14 cellular contexts compared by ENCODE assay signal in genomic region chr1:245969274-245969673, GRCh38.
DNase-seq lines count a peak whose midpoint lies in the region; ATAC-seq, FAIRE-seq and TF ChIP-seq lines count a peak whose summit lies in the region.
"Had no signal": no experiment of that assay in that cellular context is flagged by ENCODE, and none has a peak within 500 bp of the region (broad histone marks: within the 10 kb centered on the region; RNA-seq: fewer than 3 reads in every experiment).

No MANE protein-coding gene starts in this region.

- peaks cover 0 to 9% (median 5%) of the 10 kb centered on the region in 5 experiments for H3K9me3 Mint-ChIP-seq in brain
- H3K9me3 Mint-ChIP-seq: activated T-helper 1 cell treated with anti-CD3 and anti-CD28 coated beads, Interleukin-12 subunit alpha, Interleukin-12 subunit beta, Interleukin-2, Interleukin-4 antibody, amounts not matched to agents 30 ng/mL and 10 ng/mL and 1 ng/mL, durations not matched to agents 14 hours and 24 hours and 36 hours had no signal

- no peaks in the 10 kb centered on the region for H3K27me3 Mint-ChIP-seq in brain

- no peaks in the 10 kb centered on the region for H4K20me1 ChIP-seq in mammary epithelial cell (ENCODE audit: insufficient read depth, low read length)

- no peaks in the 10 kb centered on the region for H3K27me3 ChIP-seq in mammary epithelial cell (ENCODE audit: insufficient read depth, low read length)
- H3K27me3 ChIP-seq in breast epithelium = no peaks in the 10 kb centered on the region
- H3K27me3 ChIP-seq: dorsolateral prefrontal cortex had no signal

- H2AFZ ChIP-seq in mammary epithelial cell (ENCODE audit: low read depth, low read length) = no peak overlapping the region

- no peak overlapping the region for H3K4me2 ChIP-seq in mammary epithelial cell (ENCODE audit: insufficient read depth, low read depth, low read length)

- no peak overlapping the region for H3K9ac ChIP-seq in mammary epithelial cell (ENCODE audit: insufficient read depth, low read length)

- H3K36me3 Mint-ChIP-seq in brain = no peaks in the 10 kb centered on the region

- TF ChIP-seq POLR2A in breast epithelium (IDR thresholded peaks at IDR 0.05) = no peak
- no peak for TF ChIP-seq POLR2A in GM12892 (IDR thresholded peaks at IDR 0.05; ENCODE audit: low read depth, low read length)

- H3K9me3 ChIP-seq in mammary epithelial cell (replicated peaks; ENCODE audit: insufficient read depth, low read length) = no peaks in the 10 kb centered on the region
- peaks cover 0 to 4% of the 10 kb centered on the region in 2 donors for H3K9me3 ChIP-seq in breast epithelium

- WGBS in mammary epithelial cell (ENCODE audit: low coverage, missing lambda C conversion rate) = 78% methylated on average over 3 of the region's 3 CpGs

- CTCF ChIA-PET in mammary epithelial cell (lab: Charles Lee; ENCODE audit: low non-redundant PET) = no interaction called here

- TF ChIP-seq CTCF in mammary epithelial cell (conservative IDR thresholded peaks at IDR 0.05 in 1 of 2, IDR thresholded peaks at IDR 0.05 in 1 of 2; ENCODE audit: extremely low read depth in 1 of 2, insufficient read depth in 1 of 2, low read depth in 1 of 2, low read length in 2 of 2) = no peak
- TF ChIP-seq CTCF in breast epithelium (IDR thresholded peaks at IDR 0.05) = no peak
- TF ChIP-seq CTCF in brain (conservative IDR thresholded peaks at IDR 0.05) = no peak

- H3K27ac ChIP-seq in mammary epithelial cell (ENCODE audit: insufficient read depth, low read depth, low read length) = no peak overlapping the region
- no peak overlapping the region for H3K27ac ChIP-seq in breast epithelium
- H3K27ac ChIP-seq: 22Rv1, dorsolateral prefrontal cortex, psoas muscle had no signal

- H3K27ac Mint-ChIP-seq in brain = peak overlapping the region in 4 of 5 experiments; percentile 17 to 76 (median 56)
- H3K27ac Mint-ChIP-seq: activated T-helper 1 cell treated with anti-CD3 and anti-CD28 coated beads, Interleukin-12 subunit alpha, Interleukin-12 subunit beta, Interleukin-2, Interleukin-4 antibody, amounts not matched to agents 30 ng/mL and 10 ng/mL and 1 ng/mL, durations not matched to agents 14 hours and 24 hours and 36 hours had no signal

- ATAC-seq in left cardiac atrium (no peak), GM18502 (IDR thresholded peaks at IDR 0.05; ENCODE audit: poor library complexity, unreplicated experiment) (no peak)
- ATAC-seq: HCT116 had no signal

- H3K79me2 ChIP-seq in mammary epithelial cell (ENCODE audit: insufficient read depth, low read length) = no peaks in the 10 kb centered on the region

- intact Hi-C loops in mammary epithelial cell (cut with micrococcal nuclease) (no loop called here), breast epithelium (cut with DNase I; ENCODE audit: low total_unique reads) (no loop called here), left cardiac atrium (cut with DNase I) (no loop called here)

- in situ Hi-C loops in mammary epithelial cell (cut with MboI; ENCODE audit: low sequenced_read_pairs in 2 of 2) = no loop called here

- H3K4me1 ChIP-seq in mammary epithelial cell (ENCODE audit: insufficient read depth, low read length) (no peaks in the 10 kb centered on the region), breast epithelium (no peaks in the 10 kb centered on the region)
- H3K4me1 ChIP-seq: psoas muscle had no signal

- no peak overlapping the region for H3K4me3 Mint-ChIP-seq in brain
- H3K4me3 Mint-ChIP-seq: activated T-helper 1 cell treated with anti-CD3 and anti-CD28 coated beads, Interleukin-12 subunit alpha, Interleukin-12 subunit beta, Interleukin-2, Interleukin-4 antibody, amounts not matched to agents 30 ng/mL and 10 ng/mL and 1 ng/mL, durations not matched to agents 14 hours and 24 hours and 36 hours had no signal

- no TSS peak for BruUV-seq in mammary epithelial cell (replicated peaks; lab: Mats Ljungman, UMichigan)

- no peaks in the 10 kb centered on the region for H3K36me3 ChIP-seq in mammary epithelial cell (ENCODE audit: insufficient read depth, low read length)
- no peaks in the 10 kb centered on the region for H3K36me3 ChIP-seq in breast epithelium

- H3K4me1 Mint-ChIP-seq in brain = peaks cover 9% of the 10 kb centered on the region

- no peak for FAIRE-seq in GM12892 (lab: Jason Lieb, UNC)

- H3K4me3 ChIP-seq in mammary epithelial cell (replicated peaks in 1 of 3; ENCODE audit: insufficient read depth in 1 of 3, low read depth in 2 of 3, low read length in 3 of 3) (no peak overlapping the region), breast epithelium (no peak overlapping the region)
- H3K4me3 ChIP-seq: dorsolateral prefrontal cortex, psoas muscle had no signal

- DNase-seq in mammary epithelial cell (peak; percentile 60), breast epithelium (ENCODE audit: low spot score in 2 of 2) (no peak), kidney glomerular epithelial cell (lab: John Stamatoyannopoulos, UW) (peak; percentile 79), NCI-H2081 treated with DMSO at 0.1 percent for 48 hours (lab: John Stamatoyannopoulos, UW) (no peak), left cardiac atrium (no peak), GM12892 (ENCODE audit: insufficient read length) (no peak)
- DNase-seq: dorsolateral prefrontal cortex, NCI-H1417, psoas muscle had no signal

- dilution Hi-C loops in mammary epithelial cell (cut with HindIII; ENCODE audit: low sequenced_read_pairs) = no loop called here

Comparison
In these comparisons a context has a peak if more than half of its experiments do, and no peak if none do; other contexts are left out.
1. DNase-seq: peak in mammary epithelial cell (single experiment) and kidney glomerular epithelial cell (single experiment); none in breast epithelium (0 of 2), NCI-H2081 treated with DMSO at 0.1 percent for 48 hours (single experiment), left cardiac atrium (single experiment) and GM12892 (single experiment).